Comparison of ENCODE assay signal across 20 cellular contexts in genomic region chr14:98227727-98228111, GRCh38.
DNase-seq lines count a peak whose midpoint lies in the region; ATAC-seq and TF ChIP-seq lines count a peak whose summit lies in the region.
"Had no signal": no experiment of that assay in that cellular context is flagged by ENCODE, and none has a peak within 500 bp of the region (broad histone marks: within the 10 kb centered on the region; RNA-seq: fewer than 3 reads in every experiment).

No MANE protein-coding gene starts in this region.

- peaks cover 87% of the 10 kb centered on the region for H3K4me1 Mint-ChIP-seq in activated T-cell treated with anti-CD3 and anti-CD28 coated beads, Interleukin-2, amount 50 U/mL, for 24 hours (ENCODE audit: low read depth)
- peaks cover 58% of the 10 kb centered on the region for H3K4me1 Mint-ChIP-seq in activated T-helper 17 cell treated with anti-CD3 and anti-CD28 coated beads, Interleukin-2, amount 50 U/mL, for 72 hours
- H3K4me1 Mint-ChIP-seq in natural killer cell, result peaks cover 18 to 22% of the 10 kb centered on the region in 2 donors

- H3K27ac ChIP-seq in transverse colon (no peak overlapping the region), esophagus muscularis mucosa (replicated peaks in 1 of 4) (no peak overlapping the region)
- H3K27ac ChIP-seq: BLaER1, foreskin keratinocyte, right lobe of liver, VCaP had no signal

- intact Hi-C loops in natural killer cell (cut with micrococcal nuclease) (no loop called here), transverse colon (cut with DNase I; ENCODE audit: low total_unique reads) (no loop called here), esophagus muscularis mucosa (cut with DNase I) (no loop called here)

- H3K27me3 ChIP-seq in transverse colon (peaks cover under 1% of the 10 kb centered on the region), esophagus muscularis mucosa (peaks cover 0 to 11% (median 2%) of the 10 kb centered on the region in 4 donors)
- H3K27me3 ChIP-seq: BLaER1, foreskin keratinocyte, right lobe of liver had no signal

- H3K4me3 ChIP-seq in transverse colon, result no peak overlapping the region
- H3K4me3 ChIP-seq in esophagus muscularis mucosa, result no peak overlapping the region
- H3K4me3 ChIP-seq: BLaER1, right lobe of liver had no signal

- H3K27ac Mint-ChIP-seq in activated T-cell treated with anti-CD3 and anti-CD28 coated beads, Interleukin-2, amount 50 U/mL, for 24 hours, result peak overlapping the region; percentile 95
- peak overlapping the region; percentile 92 for H3K27ac Mint-ChIP-seq in activated T-helper 17 cell treated with anti-CD3 and anti-CD28 coated beads, Interleukin-2, amount 50 U/mL, for 72 hours
- H3K27ac Mint-ChIP-seq in natural killer cell, result peak overlapping the region; percentile 42 to 43

- DNase-seq in activated T-cell treated with anti-CD3 and anti-CD28 coated beads, Interleukin-2, amount 50 U/mL, for 24 hours, result no peak
- DNase-seq in activated T-cell treated with anti-CD3 and anti-CD28 coated beads for 4 hours, result no peak
- DNase-seq in natural killer cell, result no peak
- no peak for DNase-seq in transverse colon
- DNase-seq in stimulated activated CD4-positive, alpha-beta T cell treated with anti-CD3 and anti-CD28 coated beads, Interleukin-4, amount 100 ng/mL, for 24 hours, result no peak
- DNase-seq in esophagus muscularis mucosa (ENCODE audit: extremely low spot score), result no peak
- DNase-seq: activated gamma-delta T cell, foreskin keratinocyte, hippocampal formation, IMR-90, left ventricle myocardium superior, midbrain, NCI-H446, right lobe of liver, SIG-M5 had no signal

- TF ChIP-seq EP300 in transverse colon (IDR thresholded peaks at IDR 0.05; ENCODE audit: low read depth) (no peak), esophagus muscularis mucosa (IDR thresholded peaks at IDR 0.05) (no peak)

- ATAC-seq in HG02798 (IDR thresholded peaks at IDR 0.05; ENCODE audit: poor library complexity, unreplicated experiment) (peak; percentile 9), natural killer cell (no peak)
- ATAC-seq in activated T-helper 17 cell treated with anti-CD3 and anti-CD28 coated beads, Interleukin-2, amount 50 U/mL, for 72 hours (replicated peaks), result peak; percentile 7
- ATAC-seq: foreskin keratinocyte, left ventricle myocardium superior, right lobe of liver had no signal

- in situ Hi-C loops in transverse colon (cut with MboI; ENCODE audit: low pct_ligation_motif_present in 1 of 4, low pct_unique_long_range_greater_than_20kb in 1 of 4, low sequenced_read_pairs in 3 of 4), result no loop called here

- peak overlapping the region; percentile 57 for H3K4me3 Mint-ChIP-seq in activated T-cell treated with anti-CD3 and anti-CD28 coated beads, Interleukin-2, amount 50 U/mL, for 24 hours
- H3K4me3 Mint-ChIP-seq in activated T-helper 17 cell treated with anti-CD3 and anti-CD28 coated beads, Interleukin-2, amount 50 U/mL, for 72 hours, result peak overlapping the region; percentile 68
- no peak overlapping the region for H3K4me3 Mint-ChIP-seq in natural killer cell
- H3K4me3 Mint-ChIP-seq: neural crest cell had no signal

- no peaks in the 10 kb centered on the region for H3K9me3 ChIP-seq in transverse colon
- no peaks in the 10 kb centered on the region for H3K9me3 ChIP-seq in esophagus muscularis mucosa
- H3K9me3 ChIP-seq: right lobe of liver had no signal

- peaks cover 17% of the 10 kb centered on the region for H3K9me3 Mint-ChIP-seq in activated T-cell treated with anti-CD3 and anti-CD28 coated beads, Interleukin-2, amount 50 U/mL, for 24 hours
- H3K9me3 Mint-ChIP-seq in activated T-helper 17 cell treated with anti-CD3 and anti-CD28 coated beads, Interleukin-2, amount 50 U/mL, for 72 hours, result peaks cover 8% of the 10 kb centered on the region
- no peaks in the 10 kb centered on the region for H3K9me3 Mint-ChIP-seq in natural killer cell
- H3K9me3 Mint-ChIP-seq: neural crest cell had no signal

- no peaks in the 10 kb centered on the region for H3K27me3 Mint-ChIP-seq in activated T-cell treated with anti-CD3 and anti-CD28 coated beads, Interleukin-2, amount 50 U/mL, for 24 hours
- no peaks in the 10 kb centered on the region for H3K27me3 Mint-ChIP-seq in activated T-helper 17 cell treated with anti-CD3 and anti-CD28 coated beads, Interleukin-2, amount 50 U/mL, for 72 hours
- H3K27me3 Mint-ChIP-seq in natural killer cell (ENCODE audit: low read depth in 2 of 2), result peaks cover 0 to 1% of the 10 kb centered on the region in 2 donors

- 90 to 92% methylated on average over 3 of the region's 3 CpGs for WGBS in transverse colon (ENCODE audit: low coverage in 1 of 2), 2 donors
- WGBS in esophagus muscularis mucosa, result 89% methylated on average over 3 of the region's 3 CpGs

- TF ChIP-seq POLR2A in transverse colon (IDR thresholded peaks at IDR 0.05), result no peak
- TF ChIP-seq POLR2A in esophagus muscularis mucosa (IDR thresholded peaks at IDR 0.05; ENCODE audit: low read depth), result no peak

- H3K4me1 ChIP-seq in transverse colon, result no peaks in the 10 kb centered on the region
- H3K4me1 ChIP-seq in esophagus muscularis mucosa, result no peaks in the 10 kb centered on the region
- H3K4me1 ChIP-seq: foreskin keratinocyte, right lobe of liver had no signal

- H3K36me3 Mint-ChIP-seq in activated T-cell treated with anti-CD3 and anti-CD28 coated beads, Interleukin-2, amount 50 U/mL, for 24 hours (ENCODE audit: low read depth), result peaks cover 29% of the 10 kb centered on the region
- H3K36me3 Mint-ChIP-seq in activated T-helper 17 cell treated with anti-CD3 and anti-CD28 coated beads, Interleukin-2, amount 50 U/mL, for 72 hours (ENCODE audit: low read depth), result no peaks in the 10 kb centered on the region
- H3K36me3 Mint-ChIP-seq in natural killer cell, result no peaks in the 10 kb centered on the region

- TF ChIP-seq CTCF in natural killer cell (IDR thresholded peaks at IDR 0.05) (no peak), transverse colon (IDR thresholded peaks at IDR 0.05) (no peak), esophagus muscularis mucosa (IDR thresholded peaks at IDR 0.05) (no peak)

- H3K36me3 ChIP-seq in transverse colon (no peaks in the 10 kb centered on the region), esophagus muscularis mucosa (no peaks in the 10 kb centered on the region)
- H3K36me3 ChIP-seq: BLaER1, right lobe of liver had no signal

Comparison
In these comparisons a context has a peak if more than half of its experiments do, and no peak if none do; other contexts are left out.
1. H3K27ac Mint-ChIP-seq: peak in every context shown above with its lines; median percentile 95 in activated T-cell treated with anti-CD3 and anti-CD28 coated beads, Interleukin-2, amount 50 U/mL, for 24 hours; 92 in activated T-helper 17 cell treated with anti-CD3 and anti-CD28 coated beads, Interleukin-2, amount 50 U/mL, for 72 hours; 42 in natural killer cell.
2. ATAC-seq: peak in HG02798 (single experiment) and activated T-helper 17 cell treated with anti-CD3 and anti-CD28 coated beads, Interleukin-2, amount 50 U/mL, for 72 hours (single experiment); none in natural killer cell (0 of 3).